In genomic region chr10:79116801-79117723, GRCh38 we compare ENCODE assay signal across 9 cellular contexts. TPM values are rescaled to one million over a fixed set of nuclear protein-coding genes. Genes with fewer than 3 reads are reported as not detected.
DNase-seq lines count a peak whose midpoint lies in the region; ATAC-seq, FAIRE-seq and TF ChIP-seq lines count a peak whose summit lies in the region.
"Had no signal": no experiment of that assay in that cellular context is flagged by ENCODE, and none has a peak within 500 bp of the region (broad histone marks: within the 10 kb centered on the region; RNA-seq: fewer than 3 reads in every experiment).

No MANE protein-coding gene starts in this region.

- no peak overlapping the region for H3K9ac ChIP-seq in neuronal stem cell (ENCODE audit: low read depth, low read length, poor library complexity)

- TF ChIP-seq CTCF in brain (conservative IDR thresholded peaks at IDR 0.05): no peak

- no CpG with 5 or more reads among the region's 12 CpGs for WGBS in neuronal stem cell (ENCODE audit: extremely low coverage in 2 of 2, insufficient read length in 2 of 2, insufficient replicate concordance in 1 of 2), 2 donors

- no peak overlapping the region for H2BK12ac ChIP-seq in neuronal stem cell (ENCODE audit: low read length)

- peaks cover 23% of the 10 kb centered on the region for H3K79me1 ChIP-seq in neuronal stem cell (ENCODE audit: low read depth, low read length)

- peak overlapping the region; percentile 66 for H3K14ac ChIP-seq in neuronal stem cell (ENCODE audit: low read length)

- H3K23ac ChIP-seq in neuronal stem cell (ENCODE audit: low read depth, low read length, poor library complexity): no peak overlapping the region

- no peak overlapping the region for H3K4ac ChIP-seq in neuronal stem cell (ENCODE audit: low read length)

- no peak overlapping the region for H2AFZ ChIP-seq in neuronal stem cell (ENCODE audit: low read length)

- no peak overlapping the region for H3K27ac ChIP-seq in neuronal stem cell (replicated peaks; ENCODE audit: low read length)

- H4K8ac ChIP-seq in neuronal stem cell (ENCODE audit: low read depth, low read length): no peak overlapping the region

- DNase-seq in neuronal stem cell (ENCODE audit: low spot score) (no peak), NCI-H2196 (lab: John Stamatoyannopoulos, UW; ENCODE audit: unreplicated experiment) (no peak), HTR-8/SVneo (ENCODE audit: insufficient read length, low spot score) (no peak), dermis blood vessel endothelial cell (no peak)
- no peak for DNase-seq in activated T-cell treated with anti-CD3 and anti-CD28 coated beads, Interleukin-2, amount 50 U/mL, for 72 hours

- no peak overlapping the region for H2AK5ac ChIP-seq in neuronal stem cell (ENCODE audit: low read depth, low read length)

- peaks cover 3 to 11% of the 10 kb centered on the region in 2 donors for H3K9me3 ChIP-seq in neuronal stem cell (replicated peaks in 1 of 2; ENCODE audit: control insufficient read depth in 2 of 2, insufficient read depth in 1 of 2, low read depth in 1 of 2, low read length in 2 of 2)

- H3K4me1 Mint-ChIP-seq in brain: peaks cover 90% of the 10 kb centered on the region
- peaks cover 10% of the 10 kb centered on the region for H3K4me1 Mint-ChIP-seq in activated T-cell treated with anti-CD3 and anti-CD28 coated beads, Interleukin-2, amount 50 U/mL, for 72 hours (ENCODE audit: low read depth)

- H3K4me1 ChIP-seq in neuronal stem cell (ENCODE audit: control insufficient read depth in 2 of 2, insufficient read depth in 1 of 2, low read depth in 1 of 2, low read length in 2 of 2): peaks cover 43 to 44% of the 10 kb centered on the region in 2 donors

- peaks cover 29 to 73% of the 10 kb centered on the region in 2 donors for H3K36me3 ChIP-seq in neuronal stem cell (replicated peaks in 1 of 2; ENCODE audit: control insufficient read depth in 2 of 2, insufficient read depth in 2 of 2, low read length in 2 of 2)

- peak overlapping the region; percentile 78 to 98 (median 86) for H3K27ac Mint-ChIP-seq in brain
- H3K27ac Mint-ChIP-seq in activated T-cell treated with anti-CD3 and anti-CD28 coated beads, Interleukin-2, amount 50 U/mL, for 72 hours: no peak overlapping the region

- peak overlapping the region in 2 of 5 experiments; percentile 12 to 42 for H3K4me3 Mint-ChIP-seq in brain
- no peak overlapping the region for H3K4me3 Mint-ChIP-seq in activated T-cell treated with anti-CD3 and anti-CD28 coated beads, Interleukin-2, amount 50 U/mL, for 72 hours

- peaks cover 3% of the 10 kb centered on the region for H3K27me3 Mint-ChIP-seq in brain
- no peaks in the 10 kb centered on the region for H3K27me3 Mint-ChIP-seq in activated T-cell treated with anti-CD3 and anti-CD28 coated beads, Interleukin-2, amount 50 U/mL, for 72 hours (ENCODE audit: low read depth)

- H3K4me2 ChIP-seq in neuronal stem cell (ENCODE audit: insufficient read depth, low read length, poor library complexity, severe bottlenecking): no peak overlapping the region

- H2BK15ac ChIP-seq in neuronal stem cell (ENCODE audit: low read length): no peak overlapping the region

- peaks cover 29% of the 10 kb centered on the region for H3K36me3 Mint-ChIP-seq in brain
- H3K36me3 Mint-ChIP-seq in activated T-cell treated with anti-CD3 and anti-CD28 coated beads, Interleukin-2, amount 50 U/mL, for 72 hours (ENCODE audit: insufficient read depth in 2 of 2): no peaks in the 10 kb centered on the region

- FAIRE-seq in HTR-8/SVneo (lab: Jason Lieb, UNC): no peak
- FAIRE-seq: endothelial cell of umbilical vein had no signal

- ATAC-seq in GM19025 (IDR thresholded peaks at IDR 0.05; ENCODE audit: low read depth, unreplicated experiment) (peak; percentile 73), HG02870 (IDR thresholded peaks at IDR 0.05; ENCODE audit: unreplicated experiment) (peak; percentile 72)
- no peak for ATAC-seq in activated T-cell treated with anti-CD3 and anti-CD28 coated beads, Interleukin-2, amount 50 U/mL, for 72 hours (replicated peaks in 1 of 2)

- no peak overlapping the region for H4K91ac ChIP-seq in neuronal stem cell (ENCODE audit: low read depth, low read length, poor library complexity)

- H2BK120ac ChIP-seq in neuronal stem cell (ENCODE audit: low read depth, low read length): no peak overlapping the region

- no peaks in the 10 kb centered on the region for H3K27me3 ChIP-seq in neuronal stem cell (ENCODE audit: control insufficient read depth in 3 of 3, insufficient read depth in 3 of 3, low read depth in 1 of 3, low read length in 3 of 3)

- H2BK5ac ChIP-seq in neuronal stem cell (ENCODE audit: low read length): no peak overlapping the region

- no peak overlapping the region for H3K4me3 ChIP-seq in neuronal stem cell (ENCODE audit: low read length in 2 of 2)

- H3K9me3 Mint-ChIP-seq in brain: no peaks in the 10 kb centered on the region
- no peaks in the 10 kb centered on the region for H3K9me3 Mint-ChIP-seq in activated T-cell treated with anti-CD3 and anti-CD28 coated beads, Interleukin-2, amount 50 U/mL, for 72 hours

- H3K18ac ChIP-seq in neuronal stem cell (ENCODE audit: low read length): peak overlapping the region; percentile 25

RNA-seq across cellular contexts. Expression of gene ZMIZ1, which starts 48.3 kb away (rescaled TPM):
- polyA plus RNA-seq in brain (ENCODE audit: insufficient read depth, low read depth, low replicate concordance): 90.5 TPM
- polyA plus RNA-seq in neuronal stem cell (2013, experiment 1 of 2): 21.6 TPM
- 24.3 TPM for polyA plus RNA-seq in neuronal stem cell (2013, experiment 2 of 2)
- 18.2 and 32.1 TPM in 2 replicates for total RNA-seq in dermis blood vessel endothelial cell
- 10 to 100 TPM; 30.6 to 37.8 TPM for total RNA-seq in activated T-cell treated with anti-CD3 and anti-CD28 coated beads, Interleukin-2, amount 50 U/mL, for 72 hours

Comparison
In these comparisons a context has a peak if more than half of its experiments do, and no peak if none do; other contexts are left out.
1. ATAC-seq: peak in GM19025 (single experiment) and HG02870 (single experiment); none in activated T-cell treated with anti-CD3 and anti-CD28 coated beads, Interleukin-2, amount 50 U/mL, for 72 hours (0 of 2).